Comparison of ENCODE assay signal across 1 cellular context in the genomic region with DNA sequence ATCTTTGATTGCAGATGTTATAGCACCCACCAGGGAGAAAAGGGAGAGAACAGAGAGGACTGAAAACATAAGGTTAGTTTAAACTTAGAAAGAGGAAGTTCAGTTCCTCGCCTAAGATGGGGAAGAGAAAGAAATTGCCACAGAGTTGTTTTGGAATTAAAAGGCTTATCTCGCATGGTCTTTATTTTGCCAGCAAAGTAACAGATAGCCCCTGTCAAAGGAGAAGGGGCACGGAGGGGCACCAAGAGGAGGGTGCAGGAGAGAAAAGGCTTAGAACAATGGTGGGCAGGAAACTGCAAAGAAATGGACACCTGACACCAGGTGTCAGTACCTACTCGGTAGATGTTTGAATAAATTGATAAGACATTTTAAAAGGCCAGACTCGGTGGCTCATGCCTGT.
TF ChIP-seq lines count a peak whose summit lies in the region.

No MANE protein-coding gene starts in this region.

TF ChIP-seq in GM12878, 131 proteins besides CTCF, POLR2A, EP300 and RAD21 (continued from another document):
- TF ChIP-seq, protein P1, sequence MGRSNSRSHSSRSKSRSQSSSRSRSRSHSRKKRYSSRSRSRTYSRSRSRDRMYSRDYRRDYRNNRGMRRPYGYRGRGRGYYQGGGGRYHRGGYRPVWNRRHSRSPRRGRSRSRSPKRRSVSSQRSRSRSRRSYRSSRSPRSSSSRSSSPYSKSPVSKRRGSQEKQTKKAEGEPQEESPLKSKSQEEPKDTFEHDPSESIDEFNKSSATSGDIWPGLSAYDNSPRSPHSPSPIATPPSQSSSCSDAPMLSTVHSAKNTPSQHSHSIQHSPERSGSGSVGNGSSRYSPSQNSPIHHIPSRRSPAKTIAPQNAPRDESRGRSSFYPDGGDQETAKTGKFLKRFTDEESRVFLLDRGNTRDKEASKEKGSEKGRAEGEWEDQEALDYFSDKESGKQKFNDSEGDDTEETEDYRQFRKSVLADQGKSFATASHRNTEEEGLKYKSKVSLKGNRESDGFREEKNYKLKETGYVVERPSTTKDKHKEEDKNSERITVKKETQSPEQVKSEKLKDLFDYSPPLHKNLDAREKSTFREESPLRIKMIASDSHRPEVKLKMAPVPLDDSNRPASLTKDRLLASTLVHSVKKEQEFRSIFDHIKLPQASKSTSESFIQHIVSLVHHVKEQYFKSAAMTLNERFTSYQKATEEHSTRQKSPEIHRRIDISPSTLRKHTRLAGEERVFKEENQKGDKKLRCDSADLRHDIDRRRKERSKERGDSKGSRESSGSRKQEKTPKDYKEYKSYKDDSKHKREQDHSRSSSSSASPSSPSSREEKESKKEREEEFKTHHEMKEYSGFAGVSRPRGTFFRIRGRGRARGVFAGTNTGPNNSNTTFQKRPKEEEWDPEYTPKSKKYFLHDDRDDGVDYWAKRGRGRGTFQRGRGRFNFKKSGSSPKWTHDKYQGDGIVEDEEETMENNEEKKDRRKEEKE (IDR thresholded peaks at IDR 0.05), result no peak
- TF ChIP-seq STAT3 (IDR thresholded peaks at IDR 0.05; ENCODE audit: low read depth, low read length) (no peak), POLR2AphosphoS5 (IDR thresholded peaks at IDR 0.05; ENCODE audit: low read length) (no peak), IKZF2 (IDR thresholded peaks at IDR 0.05) (peak in 1 of 2 experiments; percentile 15; a peak in 1 of 4 replicates), NBN (IDR thresholded peaks at IDR 0.05) (peak; percentile 22; the same call in 1 of the 2 replicates), SPI1 (IDR thresholded peaks at IDR 0.05; ENCODE audit: borderline replicate concordance, insufficient read depth, low read depth, low read length) (peak; percentile 58; the same call in 1 of the 2 replicates), PAX5 (IDR thresholded peaks at IDR 0.05; ENCODE audit: borderline replicate concordance, low read depth, low read length) (no peak), PAX8 (IDR thresholded peaks at IDR 0.05) (no peak), HDAC2 (IDR thresholded peaks at IDR 0.05) (no peak), TCF7 (IDR thresholded peaks at IDR 0.05; ENCODE audit: borderline replicate concordance) (no peak), CBX5 (IDR thresholded peaks at IDR 0.05; ENCODE audit: low read depth) (no peak), GATAD2B (conservative IDR thresholded peaks at IDR 0.05; ENCODE audit: low read depth) (no peak), NFXL1 (IDR thresholded peaks at IDR 0.05; ENCODE audit: borderline replicate concordance) (no peak), CHD2 (IDR thresholded peaks at IDR 0.05; ENCODE audit: borderline replicate concordance, low read depth, low read length) (no peak), EZH2 (IDR thresholded peaks at IDR 0.05; ENCODE audit: borderline replicate concordance, control insufficient read depth, low read depth, low read length) (no peak), SP1 (IDR thresholded peaks at IDR 0.05; ENCODE audit: low read depth, low read length) (no peak), IRF4 (IDR thresholded peaks at IDR 0.05; ENCODE audit: low read depth, low read length) (no peak), RBBP5 (conservative IDR thresholded peaks at IDR 0.05) (no peak), NR2F1 (conservative IDR thresholded peaks at IDR 0.05) (no peak), NFIC (IDR thresholded peaks at IDR 0.05; ENCODE audit: low read depth, low read length) (0 out of 2 replicates have a peak, but pooled peaks have one; percentile 4), SMAD1 (IDR thresholded peaks at IDR 0.05; ENCODE audit: low read depth, partially characterized antibody) (no peak)
- TF ChIP-seq, protein P2, sequence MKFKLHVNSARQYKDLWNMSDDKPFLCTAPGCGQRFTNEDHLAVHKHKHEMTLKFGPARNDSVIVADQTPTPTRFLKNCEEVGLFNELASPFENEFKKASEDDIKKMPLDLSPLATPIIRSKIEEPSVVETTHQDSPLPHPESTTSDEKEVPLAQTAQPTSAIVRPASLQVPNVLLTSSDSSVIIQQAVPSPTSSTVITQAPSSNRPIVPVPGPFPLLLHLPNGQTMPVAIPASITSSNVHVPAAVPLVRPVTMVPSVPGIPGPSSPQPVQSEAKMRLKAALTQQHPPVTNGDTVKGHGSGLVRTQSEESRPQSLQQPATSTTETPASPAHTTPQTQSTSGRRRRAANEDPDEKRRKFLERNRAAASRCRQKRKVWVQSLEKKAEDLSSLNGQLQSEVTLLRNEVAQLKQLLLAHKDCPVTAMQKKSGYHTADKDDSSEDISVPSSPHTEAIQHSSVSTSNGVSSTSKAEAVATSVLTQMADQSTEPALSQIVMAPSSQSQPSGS (IDR thresholded peaks at IDR 0.05; ENCODE audit: low read length), result no peak
- TF ChIP-seq, protein P3, sequence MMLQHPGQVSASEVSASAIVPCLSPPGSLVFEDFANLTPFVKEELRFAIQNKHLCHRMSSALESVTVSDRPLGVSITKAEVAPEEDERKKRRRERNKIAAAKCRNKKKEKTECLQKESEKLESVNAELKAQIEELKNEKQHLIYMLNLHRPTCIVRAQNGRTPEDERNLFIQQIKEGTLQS (IDR thresholded peaks at IDR 0.05; ENCODE audit: borderline replicate concordance, extremely low read depth, low read depth, low read length), result no peak
